ENCODE assay signal across 1 cellular context in genomic region chr4:176790398-176790797, GRCh38.
TF ChIP-seq lines count a peak whose summit lies in the region.

No MANE protein-coding gene starts in this region.

TF ChIP-seq in endothelial cell of umbilical vein, 7 proteins besides CTCF, POLR2A, EP300 and RAD21:
- TF ChIP-seq JUN (IDR thresholded peaks at IDR 0.05; ENCODE audit: borderline replicate concordance, insufficient read depth, insufficient read length, low read depth) (no peak), POLR2AphosphoS5 (IDR thresholded peaks at IDR 0.05; ENCODE audit: insufficient read depth, low read depth, low read length) (no peak), FOS (IDR thresholded peaks at IDR 0.05; ENCODE audit: borderline replicate concordance, insufficient read depth, low read length) (no peak), GATA2 (IDR thresholded peaks at IDR 0.05; ENCODE audit: insufficient read depth, insufficient read length, low read depth, low read length) (no peak), EZH2 (IDR thresholded peaks at IDR 0.05; ENCODE audit: borderline replicate concordance, low read depth, low read length, severe bottlenecking) (no peak), MAX (IDR thresholded peaks at IDR 0.05; ENCODE audit: insufficient read depth, insufficient read length) (no peak), MYC (IDR thresholded peaks at IDR 0.05; ENCODE audit: low read depth, low read length) (no peak)
TF ChIP-seq in endothelial cell of umbilical vein: peak in this region for 0.
